ENCODE assay signal across 26 cellular contexts in genomic region chr6:37056112-37056403, GRCh38. TPM values are rescaled to one million over a fixed set of nuclear protein-coding genes. Genes with fewer than 3 reads are reported as not detected.
A peak's percentile ranks its signal among the peaks of the same experiment; 100 is the strongest.
DNase-seq lines count a peak whose midpoint lies in the region; ATAC-seq and TF ChIP-seq lines count a peak whose summit lies in the region.
"Had no signal": no experiment of that assay in that cellular context is flagged by ENCODE, and none has a peak within 500 bp of the region (broad histone marks: within the 10 kb centered on the region; RNA-seq: fewer than 3 reads in every experiment).

No MANE protein-coding gene starts in this region.

- CTCF ChIA-PET in RWPE1 (lab: Yijun Ruan, JAX) = interaction anchor here (1.2 kb wide), 1 partner anchor 115 kb away, joined by 4 read pairs; no protein-coding TSS in a partner anchor

- 56 to 66% methylated on average over 8 of the region's 8 CpGs for WGBS in esophagus, 2 donors

- H3K4me3 ChIP-seq in esophagus (ENCODE audit: low read depth in 1 of 2, low read length in 2 of 2) (peak overlapping the region in 1 of 2 donors; percentile 13), skin epidermis (no peak overlapping the region)
- H3K4me3 ChIP-seq: dorsolateral prefrontal cortex, heart right ventricle, thoracic aorta had no signal

- H3K36me3 ChIP-seq in esophagus (ENCODE audit: control insufficient read depth in 2 of 2, insufficient read depth in 2 of 2, low read length in 1 of 2) = no peaks in the 10 kb centered on the region
- H3K36me3 ChIP-seq: heart right ventricle, thoracic aorta had no signal

- no peak for ATAC-seq in GM21717 (IDR thresholded peaks at IDR 0.05; ENCODE audit: unreplicated experiment)
- ATAC-seq: SK-N-SH treated with all-trans-retinoic acid at 6 μM for 48 hours had no signal

- DNase-seq in HPDE6-E6E7 (ENCODE audit: extremely low spot score) (peak; percentile 45), RWPE1 (ENCODE audit: low spot score) (peak; percentile 69), NCI-H1417 (lab: John Stamatoyannopoulos, UW) (no peak), NCI-H1092 treated with DMSO at 0.1 percent for 48 hours (lab: John Stamatoyannopoulos, UW) (no peak)
- DNase-seq in activated CD8-positive, alpha-beta memory T cell treated with anti-CD3 and anti-CD28 coated beads for 24 hours = no peak
- DNase-seq: activated CD4-positive, alpha-beta T cell treated with anti-CD3 and anti-CD28 coated beads, Interleukin-2, amount 50 U/mL, for 1 hour; activated naive CD8-positive, alpha-beta T cell treated with anti-CD3 and anti-CD28 coated beads, Interleukin-2, amount 10 ng/mL, durations not matched to agents 7 days and 5 days; dorsolateral prefrontal cortex; EL; heart right ventricle; KG1; naive B cell; NCI-H1694; NCI-H2171; retina; RPMI8226; stimulated activated naive CD4-positive, alpha-beta T cell treated with Interleukin-2 at 50 U/mL for 16 hours had no signal

- H3K27me3 ChIP-seq in esophagus (ENCODE audit: control insufficient read depth in 1 of 2, insufficient read depth in 2 of 2, low read length in 2 of 2) = no peaks in the 10 kb centered on the region
- H3K27me3 ChIP-seq: dorsolateral prefrontal cortex, heart right ventricle had no signal

- H3K9me3 ChIP-seq in esophagus (ENCODE audit: control insufficient read depth in 2 of 2, insufficient read depth in 1 of 2, low read depth in 1 of 2, low read length in 1 of 2) = no peaks in the 10 kb centered on the region
- H3K9me3 ChIP-seq: heart right ventricle, thoracic aorta had no signal

- H3K27ac ChIP-seq in RWPE1 (peak overlapping the region; percentile 80), esophagus (ENCODE audit: low read depth in 2 of 2, low read length in 1 of 2) (peak overlapping the region; percentile 90 to 95), skin epidermis (peak overlapping the region in 20 of 21 experiments; percentile 40 to 98 (median 80))
- H3K27ac ChIP-seq: C4-2B, dorsolateral prefrontal cortex, heart right ventricle, HL-60, thoracic aorta, VCaP had no signal

- peaks cover 4 to 35% of the 10 kb centered on the region in 2 donors for H3K4me1 ChIP-seq in esophagus (ENCODE audit: control insufficient read depth in 2 of 2, insufficient read depth in 2 of 2, low read length in 1 of 2)

- TF ChIP-seq CTCF in RWPE1 (conservative IDR thresholded peaks at IDR 0.05; ENCODE audit: low read depth) = no peak

- POLR2A ChIA-PET in RWPE1 (lab: Yijun Ruan, JAX; ENCODE audit: low non-redundant PET) = interaction anchor here (2.4 kb wide), 1 partner anchor 114 kb away, joined by 11 read pairs; the partner anchor contains the start of gene PIM1

RNA-seq across cellular contexts. Expression of gene FGD2, which starts 50.6 kb away (rescaled TPM):
- polyA plus RNA-seq in esophagus = 1 to 10 TPM; 4.1 to 4.3 TPM
- polyA plus RNA-seq: endothelial cell of umbilical vein had no signal

Comparison
In these comparisons a context has a peak if more than half of its experiments do, and no peak if none do; other contexts are left out.
1. DNase-seq: peak in HPDE6-E6E7 (single experiment) and RWPE1 (single experiment); none in NCI-H1417 (0 of 3), activated CD8-positive, alpha-beta memory T cell treated with anti-CD3 and anti-CD28 coated beads for 24 hours (single experiment) and NCI-H1092 treated with DMSO at 0.1 percent for 48 hours (single experiment).
2. Peak in every context shown above with its lines, with median percentiles within 50 percentile points of each other: H3K27ac ChIP-seq.